In the genomic region with DNA sequence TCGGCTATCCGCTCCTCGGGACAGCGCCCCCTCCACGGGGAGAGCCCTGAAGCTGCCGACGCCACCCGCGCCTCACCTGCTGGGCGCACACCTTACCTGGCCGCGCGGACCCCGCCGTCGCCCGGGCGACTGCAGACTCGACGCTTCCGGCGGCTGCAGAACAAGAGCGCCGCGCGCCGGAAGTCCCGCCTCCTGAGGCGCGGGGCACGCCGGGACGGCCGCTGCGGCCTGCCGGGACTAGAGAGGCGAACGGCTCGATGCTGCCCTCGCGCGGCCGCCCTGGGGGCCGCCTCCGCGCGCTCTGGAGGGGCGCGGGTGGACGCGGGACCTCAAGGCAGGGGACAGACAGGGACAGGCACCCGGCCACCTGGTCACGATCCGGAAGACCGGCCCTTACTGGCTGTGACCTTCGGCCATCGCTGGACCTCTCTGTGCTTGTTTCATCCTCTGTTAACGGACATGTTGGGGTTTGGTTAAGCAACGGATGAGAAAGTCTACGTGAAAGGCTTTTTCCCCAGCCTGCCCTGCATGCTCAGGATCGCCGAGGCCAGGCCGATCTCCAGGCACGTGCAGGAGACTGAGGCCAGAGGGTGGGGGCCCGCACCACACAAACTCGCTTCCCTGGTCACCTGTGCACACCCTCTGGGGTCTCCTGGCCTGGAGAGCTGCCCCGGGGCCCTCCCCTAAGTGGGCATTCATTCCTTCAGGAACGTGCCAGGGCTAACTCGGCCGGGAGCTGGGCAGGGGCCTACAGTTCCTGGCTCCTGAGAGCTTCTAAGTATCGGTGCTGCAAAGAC, we compare ENCODE assay signal across 1 cellular context.
TF ChIP-seq lines count a peak whose summit lies in the region.

A gene with protein sequence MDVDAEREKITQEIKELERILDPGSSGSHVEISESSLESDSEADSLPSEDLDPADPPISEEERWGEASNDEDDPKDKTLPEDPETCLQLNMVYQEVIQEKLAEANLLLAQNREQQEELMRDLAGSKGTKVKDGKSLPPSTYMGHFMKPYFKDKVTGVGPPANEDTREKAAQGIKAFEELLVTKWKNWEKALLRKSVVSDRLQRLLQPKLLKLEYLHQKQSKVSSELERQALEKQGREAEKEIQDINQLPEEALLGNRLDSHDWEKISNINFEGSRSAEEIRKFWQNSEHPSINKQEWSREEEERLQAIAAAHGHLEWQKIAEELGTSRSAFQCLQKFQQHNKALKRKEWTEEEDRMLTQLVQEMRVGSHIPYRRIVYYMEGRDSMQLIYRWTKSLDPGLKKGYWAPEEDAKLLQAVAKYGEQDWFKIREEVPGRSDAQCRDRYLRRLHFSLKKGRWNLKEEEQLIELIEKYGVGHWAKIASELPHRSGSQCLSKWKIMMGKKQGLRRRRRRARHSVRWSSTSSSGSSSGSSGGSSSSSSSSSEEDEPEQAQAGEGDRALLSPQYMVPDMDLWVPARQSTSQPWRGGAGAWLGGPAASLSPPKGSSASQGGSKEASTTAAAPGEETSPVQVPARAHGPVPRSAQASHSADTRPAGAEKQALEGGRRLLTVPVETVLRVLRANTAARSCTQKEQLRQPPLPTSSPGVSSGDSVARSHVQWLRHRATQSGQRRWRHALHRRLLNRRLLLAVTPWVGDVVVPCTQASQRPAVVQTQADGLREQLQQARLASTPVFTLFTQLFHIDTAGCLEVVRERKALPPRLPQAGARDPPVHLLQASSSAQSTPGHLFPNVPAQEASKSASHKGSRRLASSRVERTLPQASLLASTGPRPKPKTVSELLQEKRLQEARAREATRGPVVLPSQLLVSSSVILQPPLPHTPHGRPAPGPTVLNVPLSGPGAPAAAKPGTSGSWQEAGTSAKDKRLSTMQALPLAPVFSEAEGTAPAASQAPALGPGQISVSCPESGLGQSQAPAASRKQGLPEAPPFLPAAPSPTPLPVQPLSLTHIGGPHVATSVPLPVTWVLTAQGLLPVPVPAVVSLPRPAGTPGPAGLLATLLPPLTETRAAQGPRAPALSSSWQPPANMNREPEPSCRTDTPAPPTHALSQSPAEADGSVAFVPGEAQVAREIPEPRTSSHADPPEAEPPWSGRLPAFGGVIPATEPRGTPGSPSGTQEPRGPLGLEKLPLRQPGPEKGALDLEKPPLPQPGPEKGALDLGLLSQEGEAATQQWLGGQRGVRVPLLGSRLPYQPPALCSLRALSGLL (N-terminal part only) (minus strand): TSS at position 133 of the 797 bp plus-strand sequence. CDS start 1,742 bp downstream, outside the sequence.

TF ChIP-seq in GM12878, 131 proteins besides CTCF, POLR2A, EP300 and RAD21 (continued from another document and continues in another):
- TF ChIP-seq, protein P1, sequence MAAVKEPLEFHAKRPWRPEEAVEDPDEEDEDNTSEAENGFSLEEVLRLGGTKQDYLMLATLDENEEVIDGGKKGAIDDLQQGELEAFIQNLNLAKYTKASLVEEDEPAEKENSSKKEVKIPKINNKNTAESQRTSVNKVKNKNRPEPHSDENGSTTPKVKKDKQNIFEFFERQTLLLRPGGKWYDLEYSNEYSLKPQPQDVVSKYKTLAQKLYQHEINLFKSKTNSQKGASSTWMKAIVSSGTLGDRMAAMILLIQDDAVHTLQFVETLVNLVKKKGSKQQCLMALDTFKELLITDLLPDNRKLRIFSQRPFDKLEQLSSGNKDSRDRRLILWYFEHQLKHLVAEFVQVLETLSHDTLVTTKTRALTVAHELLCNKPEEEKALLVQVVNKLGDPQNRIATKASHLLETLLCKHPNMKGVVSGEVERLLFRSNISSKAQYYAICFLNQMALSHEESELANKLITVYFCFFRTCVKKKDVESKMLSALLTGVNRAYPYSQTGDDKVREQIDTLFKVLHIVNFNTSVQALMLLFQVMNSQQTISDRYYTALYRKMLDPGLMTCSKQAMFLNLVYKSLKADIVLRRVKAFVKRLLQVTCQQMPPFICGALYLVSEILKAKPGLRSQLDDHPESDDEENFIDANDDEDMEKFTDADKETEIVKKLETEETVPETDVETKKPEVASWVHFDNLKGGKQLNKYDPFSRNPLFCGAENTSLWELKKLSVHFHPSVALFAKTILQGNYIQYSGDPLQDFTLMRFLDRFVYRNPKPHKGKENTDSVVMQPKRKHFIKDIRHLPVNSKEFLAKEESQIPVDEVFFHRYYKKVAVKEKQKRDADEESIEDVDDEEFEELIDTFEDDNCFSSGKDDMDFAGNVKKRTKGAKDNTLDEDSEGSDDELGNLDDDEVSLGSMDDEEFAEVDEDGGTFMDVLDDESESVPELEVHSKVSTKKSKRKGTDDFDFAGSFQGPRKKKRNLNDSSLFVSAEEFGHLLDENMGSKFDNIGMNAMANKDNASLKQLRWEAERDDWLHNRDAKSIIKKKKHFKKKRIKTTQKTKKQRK (IDR thresholded peaks at IDR 0.05; ENCODE audit: low read depth, low read length), result no peak
- TF ChIP-seq, protein P2, sequence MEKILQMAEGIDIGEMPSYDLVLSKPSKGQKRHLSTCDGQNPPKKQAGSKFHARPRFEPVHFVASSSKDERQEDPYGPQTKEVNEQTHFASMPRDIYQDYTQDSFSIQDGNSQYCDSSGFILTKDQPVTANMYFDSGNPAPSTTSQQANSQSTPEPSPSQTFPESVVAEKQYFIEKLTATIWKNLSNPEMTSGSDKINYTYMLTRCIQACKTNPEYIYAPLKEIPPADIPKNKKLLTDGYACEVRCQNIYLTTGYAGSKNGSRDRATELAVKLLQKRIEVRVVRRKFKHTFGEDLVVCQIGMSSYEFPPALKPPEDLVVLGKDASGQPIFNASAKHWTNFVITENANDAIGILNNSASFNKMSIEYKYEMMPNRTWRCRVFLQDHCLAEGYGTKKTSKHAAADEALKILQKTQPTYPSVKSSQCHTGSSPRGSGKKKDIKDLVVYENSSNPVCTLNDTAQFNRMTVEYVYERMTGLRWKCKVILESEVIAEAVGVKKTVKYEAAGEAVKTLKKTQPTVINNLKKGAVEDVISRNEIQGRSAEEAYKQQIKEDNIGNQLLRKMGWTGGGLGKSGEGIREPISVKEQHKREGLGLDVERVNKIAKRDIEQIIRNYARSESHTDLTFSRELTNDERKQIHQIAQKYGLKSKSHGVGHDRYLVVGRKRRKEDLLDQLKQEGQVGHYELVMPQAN (conservative IDR thresholded peaks at IDR 0.05), result 0 out of 2 replicates have a peak, but pooled peaks have one; percentile 0
- 0 out of 2 replicates have a peak, but pooled peaks have one; percentile 43 for TF ChIP-seq NR2C1 (IDR thresholded peaks at IDR 0.05)
- TF ChIP-seq TARDBP (IDR thresholded peaks at IDR 0.05; ENCODE audit: borderline replicate concordance), result no peak
- TF ChIP-seq, protein P3, sequence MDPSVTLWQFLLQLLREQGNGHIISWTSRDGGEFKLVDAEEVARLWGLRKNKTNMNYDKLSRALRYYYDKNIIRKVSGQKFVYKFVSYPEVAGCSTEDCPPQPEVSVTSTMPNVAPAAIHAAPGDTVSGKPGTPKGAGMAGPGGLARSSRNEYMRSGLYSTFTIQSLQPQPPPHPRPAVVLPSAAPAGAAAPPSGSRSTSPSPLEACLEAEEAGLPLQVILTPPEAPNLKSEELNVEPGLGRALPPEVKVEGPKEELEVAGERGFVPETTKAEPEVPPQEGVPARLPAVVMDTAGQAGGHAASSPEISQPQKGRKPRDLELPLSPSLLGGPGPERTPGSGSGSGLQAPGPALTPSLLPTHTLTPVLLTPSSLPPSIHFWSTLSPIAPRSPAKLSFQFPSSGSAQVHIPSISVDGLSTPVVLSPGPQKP (IDR thresholded peaks at IDR 0.05; ENCODE audit: low read depth, low read length), result peak; percentile 68
- TF ChIP-seq, protein P4, sequence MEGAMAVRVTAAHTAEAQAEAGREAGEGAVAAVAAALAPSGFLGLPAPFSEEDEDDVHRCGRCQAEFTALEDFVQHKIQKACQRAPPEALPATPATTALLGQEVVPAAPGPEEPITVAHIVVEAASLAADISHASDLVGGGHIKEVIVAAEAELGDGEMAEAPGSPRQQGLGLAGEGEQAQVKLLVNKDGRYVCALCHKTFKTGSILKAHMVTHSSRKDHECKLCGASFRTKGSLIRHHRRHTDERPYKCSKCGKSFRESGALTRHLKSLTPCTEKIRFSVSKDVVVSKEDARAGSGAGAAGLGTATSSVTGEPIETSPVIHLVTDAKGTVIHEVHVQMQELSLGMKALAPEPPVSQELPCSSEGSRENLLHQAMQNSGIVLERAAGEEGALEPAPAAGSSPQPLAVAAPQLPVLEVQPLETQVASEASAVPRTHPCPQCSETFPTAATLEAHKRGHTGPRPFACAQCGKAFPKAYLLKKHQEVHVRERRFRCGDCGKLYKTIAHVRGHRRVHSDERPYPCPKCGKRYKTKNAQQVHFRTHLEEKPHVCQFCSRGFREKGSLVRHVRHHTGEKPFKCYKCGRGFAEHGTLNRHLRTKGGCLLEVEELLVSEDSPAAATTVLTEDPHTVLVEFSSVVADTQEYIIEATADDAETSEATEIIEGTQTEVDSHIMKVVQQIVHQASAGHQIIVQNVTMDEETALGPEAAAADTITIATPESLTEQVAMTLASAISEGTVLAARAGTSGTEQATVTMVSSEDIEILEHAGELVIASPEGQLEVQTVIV (IDR thresholded peaks at IDR 0.05; ENCODE audit: borderline replicate concordance, partially characterized antibody), result no peak
- TF ChIP-seq, protein P5, sequence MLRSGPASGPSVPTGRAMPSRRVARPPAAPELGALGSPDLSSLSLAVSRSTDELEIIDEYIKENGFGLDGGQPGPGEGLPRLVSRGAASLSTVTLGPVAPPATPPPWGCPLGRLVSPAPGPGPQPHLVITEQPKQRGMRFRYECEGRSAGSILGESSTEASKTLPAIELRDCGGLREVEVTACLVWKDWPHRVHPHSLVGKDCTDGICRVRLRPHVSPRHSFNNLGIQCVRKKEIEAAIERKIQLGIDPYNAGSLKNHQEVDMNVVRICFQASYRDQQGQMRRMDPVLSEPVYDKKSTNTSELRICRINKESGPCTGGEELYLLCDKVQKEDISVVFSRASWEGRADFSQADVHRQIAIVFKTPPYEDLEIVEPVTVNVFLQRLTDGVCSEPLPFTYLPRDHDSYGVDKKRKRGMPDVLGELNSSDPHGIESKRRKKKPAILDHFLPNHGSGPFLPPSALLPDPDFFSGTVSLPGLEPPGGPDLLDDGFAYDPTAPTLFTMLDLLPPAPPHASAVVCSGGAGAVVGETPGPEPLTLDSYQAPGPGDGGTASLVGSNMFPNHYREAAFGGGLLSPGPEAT (IDR thresholded peaks at IDR 0.05; ENCODE audit: low read depth), result no peak
- TF ChIP-seq, protein P6, sequence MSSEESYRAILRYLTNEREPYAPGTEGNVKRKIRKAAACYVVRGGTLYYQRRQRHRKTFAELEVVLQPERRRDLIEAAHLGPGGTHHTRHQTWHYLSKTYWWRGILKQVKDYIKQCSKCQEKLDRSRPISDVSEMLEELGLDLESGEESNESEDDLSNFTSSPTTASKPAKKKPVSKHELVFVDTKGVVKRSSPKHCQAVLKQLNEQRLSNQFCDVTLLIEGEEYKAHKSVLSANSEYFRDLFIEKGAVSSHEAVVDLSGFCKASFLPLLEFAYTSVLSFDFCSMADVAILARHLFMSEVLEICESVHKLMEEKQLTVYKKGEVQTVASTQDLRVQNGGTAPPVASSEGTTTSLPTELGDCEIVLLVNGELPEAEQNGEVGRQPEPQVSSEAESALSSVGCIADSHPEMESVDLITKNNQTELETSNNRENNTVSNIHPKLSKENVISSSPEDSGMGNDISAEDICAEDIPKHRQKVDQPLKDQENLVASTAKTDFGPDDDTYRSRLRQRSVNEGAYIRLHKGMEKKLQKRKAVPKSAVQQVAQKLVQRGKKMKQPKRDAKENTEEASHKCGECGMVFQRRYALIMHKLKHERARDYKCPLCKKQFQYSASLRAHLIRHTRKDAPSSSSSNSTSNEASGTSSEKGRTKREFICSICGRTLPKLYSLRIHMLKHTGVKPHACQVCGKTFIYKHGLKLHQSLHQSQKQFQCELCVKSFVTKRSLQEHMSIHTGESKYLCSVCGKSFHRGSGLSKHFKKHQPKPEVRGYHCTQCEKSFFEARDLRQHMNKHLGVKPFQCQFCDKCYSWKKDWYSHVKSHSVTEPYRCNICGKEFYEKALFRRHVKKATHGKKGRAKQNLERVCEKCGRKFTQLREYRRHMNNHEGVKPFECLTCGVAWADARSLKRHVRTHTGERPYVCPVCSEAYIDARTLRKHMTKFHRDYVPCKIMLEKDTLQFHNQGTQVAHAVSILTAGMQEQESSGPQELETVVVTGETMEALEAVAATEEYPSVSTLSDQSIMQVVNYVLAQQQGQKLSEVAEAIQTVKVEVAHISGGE (CRISPR knock-in tag; IDR thresholded peaks at IDR 0.05), result no peak
- no peak for TF ChIP-seq JUNB (IDR thresholded peaks at IDR 0.05)
- peak; percentile 15 for TF ChIP-seq SMAD5 (IDR thresholded peaks at IDR 0.05; ENCODE audit: low read depth)
- TF ChIP-seq ASH2L (IDR thresholded peaks at IDR 0.05; ENCODE audit: borderline replicate concordance, low read depth), result no peak
- TF ChIP-seq CEBPB (IDR thresholded peaks at IDR 0.05; ENCODE audit: borderline replicate concordance in 1 of 2, low read depth in 2 of 2, low read length in 2 of 2), result no peak
- TF ChIP-seq CBX5 (IDR thresholded peaks at IDR 0.05; ENCODE audit: low read depth), result no peak
- TF ChIP-seq, protein P7, sequence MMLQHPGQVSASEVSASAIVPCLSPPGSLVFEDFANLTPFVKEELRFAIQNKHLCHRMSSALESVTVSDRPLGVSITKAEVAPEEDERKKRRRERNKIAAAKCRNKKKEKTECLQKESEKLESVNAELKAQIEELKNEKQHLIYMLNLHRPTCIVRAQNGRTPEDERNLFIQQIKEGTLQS (IDR thresholded peaks at IDR 0.05; ENCODE audit: borderline replicate concordance, extremely low read depth, low read depth, low read length), result peak; percentile 52; the same call in 1 of the 2 replicates
- TF ChIP-seq, protein P8, sequence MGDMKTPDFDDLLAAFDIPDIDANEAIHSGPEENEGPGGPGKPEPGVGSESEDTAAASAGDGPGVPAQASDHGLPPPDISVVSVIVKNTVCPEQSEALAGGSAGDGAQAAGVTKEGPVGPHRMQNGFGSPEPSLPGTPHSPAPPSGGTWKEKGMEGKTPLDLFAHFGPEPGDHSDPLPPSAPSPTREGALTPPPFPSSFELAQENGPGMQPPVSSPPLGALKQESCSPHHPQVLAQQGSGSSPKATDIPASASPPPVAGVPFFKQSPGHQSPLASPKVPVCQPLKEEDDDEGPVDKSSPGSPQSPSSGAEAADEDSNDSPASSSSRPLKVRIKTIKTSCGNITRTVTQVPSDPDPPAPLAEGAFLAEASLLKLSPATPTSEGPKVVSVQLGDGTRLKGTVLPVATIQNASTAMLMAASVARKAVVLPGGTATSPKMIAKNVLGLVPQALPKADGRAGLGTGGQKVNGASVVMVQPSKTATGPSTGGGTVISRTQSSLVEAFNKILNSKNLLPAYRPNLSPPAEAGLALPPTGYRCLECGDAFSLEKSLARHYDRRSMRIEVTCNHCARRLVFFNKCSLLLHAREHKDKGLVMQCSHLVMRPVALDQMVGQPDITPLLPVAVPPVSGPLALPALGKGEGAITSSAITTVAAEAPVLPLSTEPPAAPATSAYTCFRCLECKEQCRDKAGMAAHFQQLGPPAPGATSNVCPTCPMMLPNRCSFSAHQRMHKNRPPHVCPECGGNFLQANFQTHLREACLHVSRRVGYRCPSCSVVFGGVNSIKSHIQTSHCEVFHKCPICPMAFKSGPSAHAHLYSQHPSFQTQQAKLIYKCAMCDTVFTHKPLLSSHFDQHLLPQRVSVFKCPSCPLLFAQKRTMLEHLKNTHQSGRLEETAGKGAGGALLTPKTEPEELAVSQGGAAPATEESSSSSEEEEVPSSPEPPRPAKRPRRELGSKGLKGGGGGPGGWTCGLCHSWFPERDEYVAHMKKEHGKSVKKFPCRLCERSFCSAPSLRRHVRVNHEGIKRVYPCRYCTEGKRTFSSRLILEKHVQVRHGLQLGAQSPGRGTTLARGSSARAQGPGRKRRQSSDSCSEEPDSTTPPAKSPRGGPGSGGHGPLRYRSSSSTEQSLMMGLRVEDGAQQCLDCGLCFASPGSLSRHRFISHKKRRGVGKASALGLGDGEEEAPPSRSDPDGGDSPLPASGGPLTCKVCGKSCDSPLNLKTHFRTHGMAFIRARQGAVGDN (IDR thresholded peaks at IDR 0.05), result peak; percentile 92
- no peak for TF ChIP-seq RAD51 (IDR thresholded peaks at IDR 0.05)
- TF ChIP-seq RCOR1 (conservative IDR thresholded peaks at IDR 0.05; ENCODE audit: low read depth, low read length), result peak; percentile 71; the same call in 1 of the 2 replicates
- peak; percentile 55; the same call in 1 of the 2 replicates for TF ChIP-seq SMC3 (IDR thresholded peaks at IDR 0.05; ENCODE audit: borderline replicate concordance, low read length)
- 0 out of 2 replicates have a peak, but pooled peaks have one; percentile 16 for TF ChIP-seq NFXL1 (IDR thresholded peaks at IDR 0.05; ENCODE audit: borderline replicate concordance)
- 0 out of 2 replicates have a peak, but pooled peaks have one; percentile 62 for TF ChIP-seq ZNF217 (IDR thresholded peaks at IDR 0.05)
- no peak for TF ChIP-seq IKZF2 (IDR thresholded peaks at IDR 0.05)
- TF ChIP-seq RBBP5 (conservative IDR thresholded peaks at IDR 0.05), result no peak
